ENCODE assay signal across 35 cellular contexts in the genomic region with DNA sequence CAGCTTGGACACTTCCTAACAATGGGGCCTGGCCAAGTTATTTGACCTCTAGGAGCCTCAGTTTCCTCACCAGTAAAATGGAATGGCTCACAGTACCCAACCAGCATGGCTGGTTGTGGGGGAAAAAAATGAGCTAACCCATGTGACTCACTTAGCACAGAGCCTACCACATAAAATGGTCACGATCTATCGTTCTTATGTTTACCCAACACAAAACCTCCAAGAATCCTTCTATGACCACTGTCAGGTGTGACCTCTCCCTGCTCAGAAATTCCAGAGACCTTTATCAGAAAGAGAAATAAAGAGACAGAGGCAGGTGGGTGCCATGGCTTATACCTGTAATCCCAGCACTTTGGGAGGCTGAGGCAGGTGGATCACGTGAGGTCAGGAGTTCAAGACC. TPM values are rescaled to one million over a fixed set of nuclear protein-coding genes. Genes with fewer than 3 reads are reported as not detected.
"Had no signal": no experiment of that assay in that cellular context is flagged by ENCODE, and none has a peak within 500 bp of the region (broad histone marks: within the 10 kb centered on the region; RNA-seq: fewer than 3 reads in every experiment).

No MANE protein-coding gene starts in this region.

- ATAC-seq: Right ventricle myocardium inferior, SK-N-SH treated with all-trans-retinoic acid at 6 μM for 48 hours had no signal

- H3K4me1 Mint-ChIP-seq: activated B cell treated with CpG ODN at 0.5 μM for 24 hours; activated naive CD8-positive, alpha-beta T cell treated with anti-CD3 and anti-CD28 coated beads for 36 hours had no signal

- H3K36me3 ChIP-seq: brain microvascular endothelial cell, cardiac muscle cell, MG63, Peyer's patch had no signal

- H3K27me3 ChIP-seq: brain microvascular endothelial cell, cardiac muscle cell, MG63, Peyer's patch had no signal

- H3K4me1 ChIP-seq: Peyer's patch had no signal

- H3K4me3 Mint-ChIP-seq: activated B cell treated with CpG ODN at 0.5 μM for 24 hours; activated CD4-positive, alpha-beta memory T cell treated with anti-CD3 and anti-CD28 coated beads for 36 hours; activated naive CD8-positive, alpha-beta T cell treated with anti-CD3 and anti-CD28 coated beads for 36 hours had no signal

- H3K9me3 Mint-ChIP-seq: activated B cell treated with CpG ODN at 0.5 μM for 24 hours; activated CD4-positive, alpha-beta memory T cell treated with anti-CD3 and anti-CD28 coated beads for 36 hours; activated naive CD8-positive, alpha-beta T cell treated with anti-CD3 and anti-CD28 coated beads for 36 hours had no signal

- DNase-seq: activated B cell treated with CpG ODN at 0.5 μM for 24 hours; activated CD4-positive, alpha-beta memory T cell treated with anti-CD3 and anti-CD28 coated beads for 36 hours; activated CD4-positive, alpha-beta T cell treated with anti-CD3 and anti-CD28 coated beads for 4 hours; activated CD4-positive, alpha-beta T cell treated with anti-CD3 and anti-CD28 coated beads, Interleukin-2, amount 50 U/mL, for 1 hour; activated CD4-positive, CD25-positive, alpha-beta regulatory T cell treated with anti-CD3 and anti-CD28 coated beads, Interleukin-2, amount 50 U/mL, for 72 hours; activated CD8-positive, alpha-beta memory T cell treated with anti-CD3 and anti-CD28 coated beads, Interleukin-2, amount 50 U/mL, for 48 hours; activated effector memory CD4-positive, alpha-beta T cell treated with anti-CD3 and anti-CD28 coated beads, Interleukin-2, amount 50 U/mL, for 16 hours; activated naive CD4-positive, alpha-beta T cell; activated naive CD4-positive, alpha-beta T cell treated with anti-CD3 and anti-CD28 coated beads, Interleukin-2, amount 50 U/mL, for 16 hours; activated naive CD8-positive, alpha-beta T cell treated with anti-CD3 and anti-CD28 coated beads for 36 hours; activated T-cell treated with anti-CD3 and anti-CD28 coated beads, Interleukin-2, amount 50 U/mL, for 48 hours; amniotic stem cell; aorta; brain microvascular endothelial cell; KG1; MG63; NCI-H1048; NCI-H1436 treated with DMSO at 0.1 percent for 48 hours; NCI-H1694 treated with DMSO at 0.1 percent for 48 hours; NCI-H2029; NCI-H345; NCI-H524 treated with DMSO at 0.1 percent for 48 hours; Peyer's patch; RPMI8226; SIG-M5; T-helper 1 cell; T-helper 2 cell; T-helper 9 cell had no signal

- H3K9me3 ChIP-seq: MG63, Peyer's patch had no signal

- H3K27ac Mint-ChIP-seq: activated B cell treated with CpG ODN at 0.5 μM for 24 hours; activated CD4-positive, alpha-beta memory T cell treated with anti-CD3 and anti-CD28 coated beads for 36 hours; activated naive CD8-positive, alpha-beta T cell treated with anti-CD3 and anti-CD28 coated beads for 36 hours had no signal

- H3K4me3 ChIP-seq: cardiac muscle cell, MG63, Peyer's patch had no signal

- H3K27ac ChIP-seq: brain microvascular endothelial cell, cardiac muscle cell, Peyer's patch, VCaP had no signal

- H3K36me3 Mint-ChIP-seq: activated CD4-positive, alpha-beta memory T cell treated with anti-CD3 and anti-CD28 coated beads for 36 hours; activated naive CD8-positive, alpha-beta T cell treated with anti-CD3 and anti-CD28 coated beads for 36 hours had no signal

RNA-seq across cellular contexts. Expression of gene BPIFB1, which starts 39.4 kb away (rescaled TPM):
- total RNA-seq: activated B cell treated with CpG ODN at 0.5 μM for 24 hours; activated CD4-positive, alpha-beta memory T cell treated with anti-CD3 and anti-CD28 coated beads for 36 hours; activated naive CD8-positive, alpha-beta T cell treated with anti-CD3 and anti-CD28 coated beads for 36 hours; aorta; cardiac muscle cell; LHCN-M2; NCI-H460; Peyer's patch; Right ventricle myocardium inferior; SK-MEL-5 had no signal
- polyA plus RNA-seq: cardiac muscle cell had no signal
